In genomic region chr15:101250931-101251829, GRCh38 we compare ENCODE assay signal across 8 cellular contexts. TPM values are rescaled to one million over a fixed set of nuclear protein-coding genes. Genes with fewer than 3 reads are reported as not detected.
DNase-seq lines count a peak whose midpoint lies in the region; ATAC-seq and TF ChIP-seq lines count a peak whose summit lies in the region.

No MANE protein-coding gene starts in this region.

- DNase-seq in activated CD4-positive, alpha-beta T cell treated with anti-CD3 and anti-CD28 coated beads for 36 hours, result peak; percentile 39
- no peak for DNase-seq in activated CD4-positive, alpha-beta T cell treated with anti-CD3 and anti-CD28 coated beads for 48 hours
- DNase-seq in NCI-H146 treated with DMSO at 0.1 percent for 48 hours (lab: John Stamatoyannopoulos, UW; ENCODE audit: unreplicated experiment) (peak; percentile 19), glomerular visceral epithelial cell (ENCODE audit: extremely low spot score) (peak; percentile 43), NCI-H128 (lab: John Stamatoyannopoulos, UW; ENCODE audit: unreplicated experiment) (no peak)
- DNase-seq in activated T-helper 9 cell treated with anti-CD3 and anti-CD28 coated beads, Interleukin-2, amount 50 U/mL, for 16 hours (ENCODE audit: low read depth), result peak; percentile 36

- H3K9ac ChIP-seq in parathyroid adenoma, result no peak overlapping the region

- peak overlapping the region; percentile 56 for H3K27ac ChIP-seq in parathyroid adenoma

- H3K27me3 Mint-ChIP-seq in activated CD4-positive, alpha-beta T cell treated with anti-CD3 and anti-CD28 coated beads for 36 hours, result no peaks in the 10 kb centered on the region

- peaks cover 31% of the 10 kb centered on the region for H3K36me3 Mint-ChIP-seq in activated CD4-positive, alpha-beta T cell treated with anti-CD3 and anti-CD28 coated beads for 36 hours (ENCODE audit: low read depth)

- H3K4me3 Mint-ChIP-seq in activated CD4-positive, alpha-beta T cell treated with anti-CD3 and anti-CD28 coated beads for 36 hours, result peak overlapping the region; percentile 74

- H3K9me3 Mint-ChIP-seq in activated CD4-positive, alpha-beta T cell treated with anti-CD3 and anti-CD28 coated beads for 36 hours (ENCODE audit: low read depth), result no peaks in the 10 kb centered on the region

- peak overlapping the region; percentile 64 for H3K4me3 ChIP-seq in parathyroid adenoma (ENCODE audit: low read depth, low read length)

- peak overlapping the region; percentile 86 for H3K27ac Mint-ChIP-seq in activated CD4-positive, alpha-beta T cell treated with anti-CD3 and anti-CD28 coated beads for 36 hours

- H3K4me1 ChIP-seq in parathyroid adenoma, result peaks cover 5% of the 10 kb centered on the region

- no peaks in the 10 kb centered on the region for H3K27me3 ChIP-seq in parathyroid adenoma (ENCODE audit: control insufficient read depth, insufficient read depth, low read length)

- no peak for TF ChIP-seq CTCF in parathyroid adenoma (IDR thresholded peaks at IDR 0.05)

- peak overlapping the region; percentile 62 for H2AFZ ChIP-seq in parathyroid adenoma

- H3K36me3 ChIP-seq in parathyroid adenoma (ENCODE audit: control insufficient read depth, insufficient read depth, low read length), result no peaks in the 10 kb centered on the region

- POLR2A ChIA-PET in activated CD4-positive, alpha-beta T cell treated with anti-CD3 and anti-CD28 coated beads for 36 hours (lab: Charles Lee), result interaction anchor here (0.6 to 1.9 kb wide), 3 partner anchors 8 to 125 kb away, joined by 3 to 13 read pairs (median 3); no protein-coding TSS in a partner anchor

- CTCF ChIA-PET in activated CD4-positive, alpha-beta T cell treated with anti-CD3 and anti-CD28 coated beads for 36 hours (lab: Charles Lee), result interaction anchor here (1.1 to 1.3 kb wide), 4 partner anchors 12 to 243 kb away, joined by 4 to 5 read pairs (median 4); partner anchors contain the start of gene SNRPA1

- peaks cover 21% of the 10 kb centered on the region for H3K79me2 ChIP-seq in parathyroid adenoma

- peaks cover 65% of the 10 kb centered on the region for H3K4me1 Mint-ChIP-seq in activated CD4-positive, alpha-beta T cell treated with anti-CD3 and anti-CD28 coated beads for 36 hours

- H3K4me2 ChIP-seq in parathyroid adenoma (ENCODE audit: low read length), result peak overlapping the region; percentile 66

- intact Hi-C loops in activated CD4-positive, alpha-beta T cell treated with anti-CD3 and anti-CD28 coated beads for 36 hours (cut with DNase I, micrococcal nuclease), result loop anchor here (1.0 to 10.0 kb wide), 4 partner anchors 9 to 648 kb away; no protein-coding TSS in a partner anchor

- H3K9me3 ChIP-seq in parathyroid adenoma (ENCODE audit: control insufficient read depth, low read length), result no peaks in the 10 kb centered on the region

- peak; percentile 34 for ATAC-seq in activated CD4-positive, alpha-beta T cell treated with anti-CD3 and anti-CD28 coated beads for 36 hours
- peak; percentile 22 for ATAC-seq in HG02623 (IDR thresholded peaks at IDR 0.05; ENCODE audit: unreplicated experiment)

RNA-seq across cellular contexts. Expression of gene CHSY1, which starts 0.7 kb away (rescaled TPM):
- total RNA-seq in activated CD4-positive, alpha-beta T cell treated with anti-CD3 and anti-CD28 coated beads for 36 hours, result 10 to 100 TPM; 31.5 to 36.1 TPM

RNA-seq across cellular contexts. Expression of gene SELENOS, which starts 26.1 kb away (rescaled TPM):
- 10 to 100 TPM; 14.5 to 20.8 TPM for total RNA-seq in activated CD4-positive, alpha-beta T cell treated with anti-CD3 and anti-CD28 coated beads for 36 hours

RNA-seq across cellular contexts. Expression of gene SNRPA1, which starts 43.9 kb away (rescaled TPM):
- 100 to 1,000 TPM; 167 to 185 TPM for total RNA-seq in activated CD4-positive, alpha-beta T cell treated with anti-CD3 and anti-CD28 coated beads for 36 hours

Comparison
In these comparisons a context has a peak if more than half of its experiments do, and no peak if none do; other contexts are left out.
1. DNase-seq: peak in activated CD4-positive, alpha-beta T cell treated with anti-CD3 and anti-CD28 coated beads for 36 hours (single experiment), NCI-H146 treated with DMSO at 0.1 percent for 48 hours (single experiment), activated T-helper 9 cell treated with anti-CD3 and anti-CD28 coated beads, Interleukin-2, amount 50 U/mL, for 16 hours (single experiment) and glomerular visceral epithelial cell (single experiment); none in activated CD4-positive, alpha-beta T cell treated with anti-CD3 and anti-CD28 coated beads for 48 hours (single experiment) and NCI-H128 (single experiment).